ENCODE assay signal across 13 cellular contexts in genomic region chr2:160334028-160334729, GRCh38.
DNase-seq lines count a peak whose midpoint lies in the region; ATAC-seq, FAIRE-seq and TF ChIP-seq lines count a peak whose summit lies in the region.
"Had no signal": no experiment of that assay in that cellular context is flagged by ENCODE, and none has a peak within 500 bp of the region (broad histone marks: within the 10 kb centered on the region; RNA-seq: fewer than 3 reads in every experiment).

No MANE protein-coding gene starts in this region.

- H3K4me1 Mint-ChIP-seq in T-helper 2 cell treated with Interferon-gamma antibody and Interleukin-4, amounts not matched to agents 5 μg/mL and 100 μg/mL, for 36 hours (ENCODE audit: low read depth): peaks cover 70% of the 10 kb centered on the region
- peaks cover 70% of the 10 kb centered on the region for H3K4me1 Mint-ChIP-seq in endothelial cell (ENCODE audit: unreplicated experiment)

- DNase-seq in EL (peak; percentile 34), endothelial cell (ENCODE audit: low spot score) (no peak), omental fat pad (ENCODE audit: low spot score) (no peak), LoVo (ENCODE audit: low spot score) (no peak), substantia nigra (lab: John Stamatoyannopoulos, UW) (no peak), frontal cortex (ENCODE audit: low spot score in 2 of 2) (no peak)
- DNase-seq in T-helper 2 cell treated with Interferon-gamma antibody and Interleukin-4, amounts not matched to agents 5 μg/mL and 100 μg/mL, for 36 hours (ENCODE audit: low spot score): peak; percentile 32
- DNase-seq: effector CD8-positive, alpha-beta T cell; GOT3; NCI-H187 treated with DMSO at 0.1 percent for 48 hours; Peyer's patch had no signal

- peak; percentile 43 for ATAC-seq in omental fat pad (ENCODE audit: low FRiP score)
- ATAC-seq in HG03571 (IDR thresholded peaks at IDR 0.05; ENCODE audit: unreplicated experiment): no peak
- ATAC-seq: sciatic nerve had no signal

- H3K27ac ChIP-seq in substantia nigra (ENCODE audit: low read depth, low read length, poor library complexity, severe bottlenecking): no peak overlapping the region
- H3K27ac ChIP-seq: Peyer's patch had no signal

- H3K27me3 Mint-ChIP-seq in T-helper 2 cell treated with Interferon-gamma antibody and Interleukin-4, amounts not matched to agents 5 μg/mL and 100 μg/mL, for 36 hours (ENCODE audit: low read depth): no peaks in the 10 kb centered on the region
- H3K27me3 Mint-ChIP-seq in endothelial cell (ENCODE audit: unreplicated experiment): peaks cover 5% of the 10 kb centered on the region

- no peak overlapping the region for H3K27ac Mint-ChIP-seq in T-helper 2 cell treated with Interferon-gamma antibody and Interleukin-4, amounts not matched to agents 5 μg/mL and 100 μg/mL, for 36 hours
- H3K27ac Mint-ChIP-seq in endothelial cell (ENCODE audit: unreplicated experiment): peak overlapping the region; percentile 58

- FAIRE-seq in frontal cortex (lab: Jason Lieb, UNC): no peak

- no peaks in the 10 kb centered on the region for H3K9me3 Mint-ChIP-seq in T-helper 2 cell treated with Interferon-gamma antibody and Interleukin-4, amounts not matched to agents 5 μg/mL and 100 μg/mL, for 36 hours
- no peaks in the 10 kb centered on the region for H3K9me3 Mint-ChIP-seq in endothelial cell (ENCODE audit: unreplicated experiment)

- H3K4me3 Mint-ChIP-seq in T-helper 2 cell treated with Interferon-gamma antibody and Interleukin-4, amounts not matched to agents 5 μg/mL and 100 μg/mL, for 36 hours: no peak overlapping the region
- no peak overlapping the region for H3K4me3 Mint-ChIP-seq in endothelial cell (ENCODE audit: unreplicated experiment)

- H3K36me3 Mint-ChIP-seq in T-helper 2 cell treated with Interferon-gamma antibody and Interleukin-4, amounts not matched to agents 5 μg/mL and 100 μg/mL, for 36 hours (ENCODE audit: low read depth): peaks cover 11% of the 10 kb centered on the region
- H3K36me3 Mint-ChIP-seq in endothelial cell (ENCODE audit: low read depth, unreplicated experiment): peaks cover 3% of the 10 kb centered on the region

- TF ChIP-seq CTCF in endothelial cell (IDR thresholded peaks at IDR 0.05; ENCODE audit: unreplicated experiment) (no peak), omental fat pad (IDR thresholded peaks at IDR 0.05) (no peak)

Comparison
In these comparisons a context has a peak if more than half of its experiments do, and no peak if none do; other contexts are left out.
1. DNase-seq: peak in EL (single experiment) and T-helper 2 cell treated with Interferon-gamma antibody and Interleukin-4, amounts not matched to agents 5 μg/mL and 100 μg/mL, for 36 hours (single experiment); none in endothelial cell (single experiment), omental fat pad (single experiment), LoVo (single experiment), substantia nigra (0 of 49) and frontal cortex (0 of 2).